In genomic region chr2:85648619-85649018, GRCh38 we compare ENCODE assay signal across 9 cellular contexts. TPM values are rescaled to one million over a fixed set of nuclear protein-coding genes. Genes with fewer than 3 reads are reported as not detected.
DNase-seq lines count a peak whose midpoint lies in the region; ATAC-seq, FAIRE-seq and TF ChIP-seq lines count a peak whose summit lies in the region.
"Had no signal": no experiment of that assay in that cellular context is flagged by ENCODE, and none has a peak within 500 bp of the region (broad histone marks: within the 10 kb centered on the region; RNA-seq: fewer than 3 reads in every experiment).

No MANE protein-coding gene starts in this region.

- CTCF ChIA-PET in GM12878 (lab: Yijun Ruan, JAX): interaction anchor here (0.7 to 3.3 kb wide), 9 partner anchors 11 to 80 kb away, joined by 3 to 36 read pairs (median 4); partner anchors contain the start of gene GNLY

- H3K27me3 Mint-ChIP-seq in naive B cell: no peaks in the 10 kb centered on the region
- no peaks in the 10 kb centered on the region for H3K27me3 Mint-ChIP-seq in T-helper 2 cell treated with Interferon-gamma antibody and Interleukin-4, amounts not matched to agents 5 μg/mL and 100 μg/mL, for 36 hours (ENCODE audit: low read depth)

- RAD21 ChIA-PET in GM12878 (lab: Charles Lee; ENCODE audit: unreplicated experiment): interaction anchor here (0.8 to 4.1 kb wide), 5 partner anchors 11 to 59 kb away, joined by 3 to 16 read pairs (median 3); no protein-coding TSS in a partner anchor

- peak; percentile 33 for TF ChIP-seq RAD21 in GM12878 (IDR thresholded peaks at IDR 0.05; ENCODE audit: insufficient read depth, low read depth, low read length)

- POLR2A ChIA-PET in GM12878 (lab: Charles Lee): interaction anchor here (0.7 to 1.0 kb wide), 2 partner anchors 20 to 53 kb away, joined by 3 read pairs; partner anchors contain the start of gene RNF181

- intact Hi-C loops in GM12878 (cut with micrococcal nuclease; ENCODE audit: unreplicated experiment): no loop called here

- no TSS peak for BruUV-seq in GM12878 (replicated peaks; lab: Mats Ljungman, UMichigan)

- DNase-seq in SIG-M5 treated with dmso at 0.1 percent for 504 hours (lab: John Stamatoyannopoulos, UW; ENCODE audit: unreplicated experiment) (peak; percentile 55), SIG-M5 (lab: John Stamatoyannopoulos, UW) (no peak), LHCN-M2 (ENCODE audit: low read depth) (peak; percentile 58), GM12878 (ENCODE audit: low read depth, low spot score) (no peak), naive B cell (peak; percentile 10), activated T-cell treated with anti-CD3 and anti-CD28 coated beads for 4 hours (no peak)
- DNase-seq in T-helper 2 cell treated with Interferon-gamma antibody and Interleukin-4, amounts not matched to agents 5 μg/mL and 100 μg/mL, for 36 hours (ENCODE audit: low spot score): no peak

- no peaks in the 10 kb centered on the region for H3K9me3 ChIP-seq in GM12878 (replicated peaks; ENCODE audit: control insufficient read depth, insufficient read depth, low read length)

- no peak overlapping the region for H3K27ac ChIP-seq in GM12878 (ENCODE audit: control insufficient read depth, insufficient read depth)

- no peak for TF ChIP-seq EP300 in GM12878 (IDR thresholded peaks at IDR 0.05; ENCODE audit: borderline replicate concordance in 1 of 2, control insufficient read depth in 1 of 2, low read depth in 2 of 2, low read length in 2 of 2)

- SMC1A ChIA-PET in GM12878 (lab: Charles Lee; ENCODE audit: uncharacterized antibody, unreplicated experiment): interaction anchor here (0.5 to 2.9 kb wide), 4 partner anchors 10 to 56 kb away, joined by 3 to 11 read pairs (median 3); no protein-coding TSS in a partner anchor

- WGBS in GM12878 (ENCODE audit: insufficient coverage, insufficient replicate concordance, low lambda C conversion rate, missing lambda C conversion rate): 67% methylated on average over 2 of the region's 2 CpGs

- FAIRE-seq in GM12878 (lab: Jason Lieb, UNC): no peak

- no peak overlapping the region for H3K4me3 ChIP-seq in GM12878

- no peak for TF ChIP-seq POLR2A in GM12878 (IDR thresholded peaks at IDR 0.05; ENCODE audit: low read depth, low read length)

- H4K20me1 ChIP-seq in GM12878 (ENCODE audit: control insufficient read depth, insufficient read depth): no peaks in the 10 kb centered on the region

- H3K36me3 ChIP-seq in GM12878 (ENCODE audit: control insufficient read depth in 2 of 2, insufficient read depth in 2 of 2, low read length in 1 of 2): peaks cover 29 to 36% of the 10 kb centered on the region in 2 experiments

- peaks cover 11 to 25% (median 14%) of the 10 kb centered on the region in 3 donors for H3K4me1 Mint-ChIP-seq in naive B cell
- H3K4me1 Mint-ChIP-seq in T-helper 2 cell treated with Interferon-gamma antibody and Interleukin-4, amounts not matched to agents 5 μg/mL and 100 μg/mL, for 36 hours (ENCODE audit: low read depth): peaks cover 1% of the 10 kb centered on the region

- H3K27ac Mint-ChIP-seq in naive B cell: peak overlapping the region in 3 of 6 donors; percentile 39 to 60 (median 55)
- H3K27ac Mint-ChIP-seq in T-helper 2 cell treated with Interferon-gamma antibody and Interleukin-4, amounts not matched to agents 5 μg/mL and 100 μg/mL, for 36 hours: no peak overlapping the region

- no peaks in the 10 kb centered on the region for H3K27me3 ChIP-seq in GM12878 (replicated peaks in 1 of 2; ENCODE audit: control insufficient read depth in 2 of 2, insufficient read depth in 2 of 2, low read length in 1 of 2)

- peaks cover 5 to 23% of the 10 kb centered on the region in 2 donors for H3K36me3 Mint-ChIP-seq in naive B cell
- H3K36me3 Mint-ChIP-seq in T-helper 2 cell treated with Interferon-gamma antibody and Interleukin-4, amounts not matched to agents 5 μg/mL and 100 μg/mL, for 36 hours (ENCODE audit: low read depth): peaks cover 63% of the 10 kb centered on the region

- H3K4me2 ChIP-seq in GM12878 (ENCODE audit: control insufficient read depth, insufficient read depth): no peak overlapping the region

- H3K4me1 ChIP-seq in GM12878 (ENCODE audit: control insufficient read depth, insufficient read depth, low read length): peaks cover 13% of the 10 kb centered on the region

- in situ Hi-C loops in GM12878 (cut with MboI): no loop called here

- peak overlapping the region in 3 of 8 donors; percentile 21 to 33 (median 27) for H3K4me3 Mint-ChIP-seq in naive B cell
- no peak overlapping the region for H3K4me3 Mint-ChIP-seq in T-helper 2 cell treated with Interferon-gamma antibody and Interleukin-4, amounts not matched to agents 5 μg/mL and 100 μg/mL, for 36 hours
- H3K4me3 Mint-ChIP-seq: activated T-cell treated with anti-CD3 and anti-CD28 coated beads, Interleukin-2, amount 50 U/mL, for 72 hours had no signal

- no peaks in the 10 kb centered on the region for H3K79me2 ChIP-seq in GM12878 (ENCODE audit: control insufficient read depth, insufficient read depth, low read length)

- H2AFZ ChIP-seq in GM12878 (ENCODE audit: control insufficient read depth, low read depth, low read length): no peak overlapping the region

- TF ChIP-seq CTCF in GM12878 (IDR thresholded peaks at IDR 0.05 in 2 of 3, conservative IDR thresholded peaks at IDR 0.05 in 1 of 3; ENCODE audit: control insufficient read depth in 2 of 3, extremely low read depth in 1 of 3, insufficient read depth in 1 of 3, low read depth in 3 of 3, low read length in 3 of 3): peak; percentile 28 to 52 (median 49); a peak in 5 of 6 replicates

- H3K9me3 Mint-ChIP-seq in naive B cell: no peaks in the 10 kb centered on the region
- no peaks in the 10 kb centered on the region for H3K9me3 Mint-ChIP-seq in T-helper 2 cell treated with Interferon-gamma antibody and Interleukin-4, amounts not matched to agents 5 μg/mL and 100 μg/mL, for 36 hours
- H3K9me3 Mint-ChIP-seq: activated T-cell treated with anti-CD3 and anti-CD28 coated beads, Interleukin-2, amount 50 U/mL, for 72 hours had no signal

- ATAC-seq in GM12878 (peak; percentile 83), naive B cell (ENCODE audit: low read depth in 2 of 2) (peak; percentile 48 to 51), GM21526 (IDR thresholded peaks at IDR 0.05; ENCODE audit: low FRiP score, unreplicated experiment) (no peak)

- no peak overlapping the region for H3K9ac ChIP-seq in GM12878 (ENCODE audit: control insufficient read depth, insufficient read depth, low read length)

RNA-seq across cellular contexts. Expression of gene SFTPB, which starts 19.4 kb away (rescaled TPM):
- total RNA-seq in LHCN-M2 (2014; rRNA removed) (not detected in 2 replicates), GM12878 (2014; rRNA removed) (not detected in 2 replicates), GM12878 (2014; rRNA removed; fragmentation: Illumina TruSeq; extraction: Trizol) (not detected in 2 replicates), GM12878 (2021) (4.9 and 5.3 TPM in 2 replicates)
- polyA plus RNA-seq in LHCN-M2 (2012): not detected
- not detected in 2 replicates for total RNA-seq in GM12878 (2013; cell fraction: nucleolus; rRNA removed)
- polyA plus RNA-seq in GM12878 (2011; ENCODE audit: low read depth): 0.07 TPM
- polyA plus RNA-seq in GM12878 (2011; rRNA removed) (not detected in 2 replicates), GM12878 (2014; fragmentation: Illumina TruSeq; extraction: Trizol) (not detected in 2 replicates), GM12878 (2014; fragmentation: Nextera tagmentation; extraction: Ambion mirVana) (under 1 TPM in 1 of 2 experiments, not detected in 1; 0.02 TPM), GM12878 (2014; rRNA removed) (not detected in 2 replicates), GM12878 (2016; fragmentation: Nextera tagmentation; extraction: Ambion mirVana) (not detected), naive B cell (ENCODE audit: low read depth in 6 of 6) (not detected)
- not detected in 2 replicates for polyA plus RNA-seq in GM12878 (2011; cell fraction: cytosol; rRNA removed)
- polyA plus RNA-seq in GM12878 (2011; cell fraction: nucleus; rRNA removed): not detected in 2 replicates
- polyA plus RNA-seq in GM12878 (2012): 0.18 TPM in 1 of 2 replicates, not detected in the other
- polyA minus RNA-seq in GM12878 (2011; rRNA and poly(A)+ RNA removed): not detected in 2 replicates
- not detected in 2 replicates for polyA minus RNA-seq in GM12878 (2011; cell fraction: cytosol; rRNA and poly(A)+ RNA removed)
- polyA minus RNA-seq in GM12878 (2011; cell fraction: nucleus; rRNA and poly(A)+ RNA removed): not detected in 2 replicates
- total RNA-seq: activated T-cell treated with anti-CD3 and anti-CD28 coated beads, Interleukin-2, amount 50 U/mL, for 72 hours had no signal

RNA-seq across cellular contexts. Expression of gene USP39, which starts 32.6 kb away (rescaled TPM):
- total RNA-seq in LHCN-M2 (2014; rRNA removed) (68.3 and 92.4 TPM in 2 replicates), GM12878 (2014; rRNA removed) (71.7 and 73.5 TPM in 2 replicates), GM12878 (2014; rRNA removed; fragmentation: Illumina TruSeq; extraction: Trizol) (55.2 and 55.8 TPM in 2 replicates), GM12878 (2021) (55.1 and 56.3 TPM in 2 replicates)
- polyA plus RNA-seq in LHCN-M2 (2012): 52.7 TPM
- total RNA-seq in GM12878 (2013; cell fraction: nucleolus; rRNA removed): 46.4 and 59.2 TPM in 2 replicates
- polyA plus RNA-seq in GM12878 (2011; ENCODE audit: low read depth): 33.6 TPM
- polyA plus RNA-seq in GM12878 (2011; rRNA removed) (55.7 and 70.9 TPM in 2 replicates), GM12878 (2014; fragmentation: Illumina TruSeq; extraction: Trizol) (72.8 and 80.3 TPM in 2 replicates), GM12878 (2014; fragmentation: Nextera tagmentation; extraction: Ambion mirVana) (10 to 100 TPM; 24.2 to 44.7 TPM), GM12878 (2014; rRNA removed) (53.3 and 61.8 TPM in 2 replicates), GM12878 (2016; fragmentation: Nextera tagmentation; extraction: Ambion mirVana) (10 to 100 TPM; 75.7 to 79.6 TPM), naive B cell (ENCODE audit: low read depth in 6 of 6) (10 to 100 TPM; 40.4 to 74.6 (median 58.7) TPM)
- polyA plus RNA-seq in GM12878 (2011; cell fraction: cytosol; rRNA removed): 61.0 and 72.2 TPM in 2 replicates
- polyA plus RNA-seq in GM12878 (2011; cell fraction: nucleus; rRNA removed): 59.0 and 81.2 TPM in 2 replicates
- 33.9 and 36.9 TPM in 2 replicates for polyA plus RNA-seq in GM12878 (2012)
- polyA minus RNA-seq in GM12878 (2011; rRNA and poly(A)+ RNA removed): 55.5 and 56.4 TPM in 2 replicates
- 19.3 and 21.4 TPM in 2 replicates for polyA minus RNA-seq in GM12878 (2011; cell fraction: cytosol; rRNA and poly(A)+ RNA removed)
- 31.4 and 53.9 TPM in 2 replicates for polyA minus RNA-seq in GM12878 (2011; cell fraction: nucleus; rRNA and poly(A)+ RNA removed)

RNA-seq across cellular contexts. Expression of gene C2orf68, which starts 36.8 kb away (rescaled TPM):
- 9.4 and 15.7 TPM in 2 replicates for total RNA-seq in LHCN-M2 (2014; rRNA removed)
- 25.8 TPM for polyA plus RNA-seq in LHCN-M2 (2012)
- total RNA-seq in GM12878 (2013; cell fraction: nucleolus; rRNA removed): 36.8 and 54.3 TPM in 2 replicates
- 26.1 and 27.5 TPM in 2 replicates for total RNA-seq in GM12878 (2014; rRNA removed)
- total RNA-seq in GM12878 (2014; rRNA removed; fragmentation: Illumina TruSeq; extraction: Trizol): 19.1 and 22.3 TPM in 2 replicates
- 31.5 and 34.3 TPM in 2 replicates for total RNA-seq in GM12878 (2021)
- polyA plus RNA-seq in GM12878 (2011; ENCODE audit: low read depth): 10.3 TPM
- 44.9 and 56.1 TPM in 2 replicates for polyA plus RNA-seq in GM12878 (2011; rRNA removed)
- 38.0 and 42.9 TPM in 2 replicates for polyA plus RNA-seq in GM12878 (2011; cell fraction: cytosol; rRNA removed)
- polyA plus RNA-seq in GM12878 (2011; cell fraction: nucleus; rRNA removed): 32.5 and 38.3 TPM in 2 replicates
- 19.6 and 22.3 TPM in 2 replicates for polyA plus RNA-seq in GM12878 (2012)
- polyA plus RNA-seq in GM12878 (2014; fragmentation: Illumina TruSeq; extraction: Trizol): 25.3 and 26.5 TPM in 2 replicates
- polyA plus RNA-seq in GM12878 (2014; fragmentation: Nextera tagmentation; extraction: Ambion mirVana): 10 to 100 TPM; 12.7 to 15.9 TPM
- 33.7 and 34.6 TPM in 2 replicates for polyA plus RNA-seq in GM12878 (2014; rRNA removed)
- 10 to 100 TPM; 30.4 to 33.9 TPM for polyA plus RNA-seq in GM12878 (2016; fragmentation: Nextera tagmentation; extraction: Ambion mirVana)
- 43.2 and 57.7 TPM in 2 replicates for polyA minus RNA-seq in GM12878 (2011; rRNA and poly(A)+ RNA removed)
- 16.0 and 18.6 TPM in 2 replicates for polyA minus RNA-seq in GM12878 (2011; cell fraction: cytosol; rRNA and poly(A)+ RNA removed)
- 15.0 and 24.5 TPM in 2 replicates for polyA minus RNA-seq in GM12878 (2011; cell fraction: nucleus; rRNA and poly(A)+ RNA removed)
- polyA plus RNA-seq in naive B cell (ENCODE audit: low read depth in 6 of 6): 10 to 100 TPM; 13.8 to 21.7 (median 21.4) TPM

RNA-seq across cellular contexts. Expression of gene GNLY, which starts 45.5 kb away (rescaled TPM):
- total RNA-seq in LHCN-M2 (2014; rRNA removed): not detected in 2 replicates
- polyA plus RNA-seq in LHCN-M2 (2012): not detected
- total RNA-seq in GM12878 (2013; cell fraction: nucleolus; rRNA removed): not detected in 2 replicates
- not detected in 2 replicates for total RNA-seq in GM12878 (2014; rRNA removed)
- total RNA-seq in GM12878 (2014; rRNA removed; fragmentation: Illumina TruSeq; extraction: Trizol): 0.18 TPM in 1 of 2 replicates, not detected in the other
- not detected in 2 replicates for total RNA-seq in GM12878 (2021)
- not detected for polyA plus RNA-seq in GM12878 (2011; ENCODE audit: low read depth)
- 0.40 and 0.42 TPM in 2 replicates for polyA plus RNA-seq in GM12878 (2011; rRNA removed)
- 0.50 and 0.79 TPM in 2 replicates for polyA plus RNA-seq in GM12878 (2011; cell fraction: cytosol; rRNA removed)
- 0.67 and 0.99 TPM in 2 replicates for polyA plus RNA-seq in GM12878 (2011; cell fraction: nucleus; rRNA removed)
- polyA plus RNA-seq in GM12878 (2012): 0.23 and 0.27 TPM in 2 replicates
- not detected in 2 replicates for polyA plus RNA-seq in GM12878 (2014; fragmentation: Illumina TruSeq; extraction: Trizol)
- not detected for polyA plus RNA-seq in GM12878 (2014; fragmentation: Nextera tagmentation; extraction: Ambion mirVana)
- not detected in 2 replicates for polyA plus RNA-seq in GM12878 (2014; rRNA removed)
- polyA plus RNA-seq in GM12878 (2016; fragmentation: Nextera tagmentation; extraction: Ambion mirVana): not detected
- 1.2 TPM in 1 of 2 replicates, not detected in the other for polyA minus RNA-seq in GM12878 (2011; rRNA and poly(A)+ RNA removed)
- not detected in 2 replicates for polyA minus RNA-seq in GM12878 (2011; cell fraction: cytosol; rRNA and poly(A)+ RNA removed)
- 0.29 and 0.48 TPM in 2 replicates for polyA minus RNA-seq in GM12878 (2011; cell fraction: nucleus; rRNA and poly(A)+ RNA removed)
- polyA plus RNA-seq in naive B cell (ENCODE audit: low read depth in 6 of 6): 10 to 100 TPM in 4 of 6 donors, 1 to 10 TPM in 2; 6.3 to 20.4 (median 11.2) TPM

RNA-seq across cellular contexts. Expression of gene TMEM150A, which starts 46.1 kb away (rescaled TPM):
- total RNA-seq in LHCN-M2 (2014; rRNA removed) (18.9 and 24.4 TPM in 2 replicates), GM12878 (2014; rRNA removed) (2.7 and 3.3 TPM in 2 replicates), GM12878 (2014; rRNA removed; fragmentation: Illumina TruSeq; extraction: Trizol) (1.3 and 1.7 TPM in 2 replicates), GM12878 (2021) (2.5 and 3.8 TPM in 2 replicates)
- 39.2 TPM for polyA plus RNA-seq in LHCN-M2 (2012)
- 3.0 and 4.0 TPM in 2 replicates for total RNA-seq in GM12878 (2013; cell fraction: nucleolus; rRNA removed)
- polyA plus RNA-seq in GM12878 (2011; ENCODE audit: low read depth): 2.3 TPM
- polyA plus RNA-seq in GM12878 (2011; rRNA removed) (0.68 and 1.6 TPM in 2 replicates), GM12878 (2014; fragmentation: Illumina TruSeq; extraction: Trizol) (0.68 and 2.5 TPM in 2 replicates), GM12878 (2014; fragmentation: Nextera tagmentation; extraction: Ambion mirVana) (1 to 10 TPM in 1 of 2 experiments, under 1 TPM in 1; 0.45 to 1.5 TPM), GM12878 (2014; rRNA removed) (4.1 and 4.7 TPM in 2 replicates), GM12878 (2016; fragmentation: Nextera tagmentation; extraction: Ambion mirVana) (1 to 10 TPM; 3.9 to 4.4 TPM), naive B cell (ENCODE audit: low read depth in 6 of 6) (10 to 100 TPM; 11.8 to 25.0 (median 14.5) TPM)
- polyA plus RNA-seq in GM12878 (2011; cell fraction: cytosol; rRNA removed): 2.1 and 2.2 TPM in 2 replicates
- 9.5 and 10.3 TPM in 2 replicates for polyA plus RNA-seq in GM12878 (2011; cell fraction: nucleus; rRNA removed)
- polyA plus RNA-seq in GM12878 (2012): 2.6 and 3.0 TPM in 2 replicates
- 0.80 and 1.1 TPM in 2 replicates for polyA minus RNA-seq in GM12878 (2011; rRNA and poly(A)+ RNA removed)
- 0.62 TPM in 1 of 2 replicates, not detected in the other for polyA minus RNA-seq in GM12878 (2011; cell fraction: cytosol; rRNA and poly(A)+ RNA removed)
- 1.2 and 2.1 TPM in 2 replicates for polyA minus RNA-seq in GM12878 (2011; cell fraction: nucleus; rRNA and poly(A)+ RNA removed)

Comparison
In these comparisons a context has a peak if more than half of its experiments do, and no peak if none do; other contexts are left out.
1. DNase-seq: peak in SIG-M5 treated with dmso at 0.1 percent for 504 hours (single experiment), LHCN-M2 (single experiment) and naive B cell (single experiment); none in SIG-M5 (single experiment), GM12878 (single experiment), activated T-cell treated with anti-CD3 and anti-CD28 coated beads for 4 hours (single experiment) and T-helper 2 cell treated with Interferon-gamma antibody and Interleukin-4, amounts not matched to agents 5 μg/mL and 100 μg/mL, for 36 hours (single experiment).